In genomic region chr19:43596842-43597461, GRCh38 we compare ENCODE assay signal across 8 cellular contexts. TPM values are rescaled to one million over a fixed set of nuclear protein-coding genes. Genes with fewer than 3 reads are reported as not detected.
DNase-seq lines count a peak whose midpoint lies in the region; ATAC-seq, FAIRE-seq and TF ChIP-seq lines count a peak whose summit lies in the region.

No MANE protein-coding gene starts in this region.

- H3K36me3 Mint-ChIP-seq in activated naive CD4-positive, alpha-beta T cell treated with anti-CD3 and anti-CD28 coated beads, Interleukin-2, amount 10 ng/mL, durations not matched to agents 7 days and 5 days, result peaks cover 31% of the 10 kb centered on the region
- peaks cover 11% of the 10 kb centered on the region for H3K36me3 Mint-ChIP-seq in type B pancreatic cell

- in situ Hi-C loops in HepG2 (cut with HindIII; ENCODE audit: extremely low pct_ligation_motif_present, low pct_unique_long_range_greater_than_20kb), result loop anchor here (5.0 kb wide), 1 partner anchor 55 kb away; no protein-coding TSS in a partner anchor

- H3K4me2 ChIP-seq in HepG2 (ENCODE audit: low read depth, low read length), result peak overlapping the region; percentile 86

- H3K27me3 Mint-ChIP-seq in activated naive CD4-positive, alpha-beta T cell treated with anti-CD3 and anti-CD28 coated beads, Interleukin-2, amount 10 ng/mL, durations not matched to agents 7 days and 5 days, result peaks cover 5% of the 10 kb centered on the region
- peaks cover 2% of the 10 kb centered on the region for H3K27me3 Mint-ChIP-seq in type B pancreatic cell

- TF ChIP-seq RAD21 in HepG2 (CRISPR knock-in tag; IDR thresholded peaks at IDR 0.05), result no peak

- H4K20me1 ChIP-seq in HepG2 (ENCODE audit: insufficient read depth, low read length), result peaks cover 2% of the 10 kb centered on the region; the same call in 1 of the 2 replicates

- no peak for TF ChIP-seq POLR2A in adrenal gland (IDR thresholded peaks at IDR 0.05)
- TF ChIP-seq POLR2A in HepG2 (IDR thresholded peaks at IDR 0.05; ENCODE audit: insufficient read depth in 1 of 2, low read depth in 2 of 2, low read length in 2 of 2), result no peak
- TF ChIP-seq POLR2A in H54 (IDR thresholded peaks at IDR 0.05; ENCODE audit: low read depth, low read length), result no peak

- TF ChIP-seq CTCF in adrenal gland (IDR thresholded peaks at IDR 0.05) (no peak), HepG2 (CRISPR knock-in tag; IDR thresholded peaks at IDR 0.05) (no peak), type B pancreatic cell (conservative IDR thresholded peaks at IDR 0.05) (no peak)

- H3K4me1 ChIP-seq in adrenal gland (replicated peaks in 1 of 2), result peaks cover 20 to 30% of the 10 kb centered on the region in 2 donors
- peaks cover 19% of the 10 kb centered on the region for H3K4me1 ChIP-seq in HepG2 (ENCODE audit: insufficient read depth, low read length)

- H2AFZ ChIP-seq in HepG2 (ENCODE audit: low read length), result peak overlapping the region; percentile 55

- 14 to 25% (median 24%) methylated on average over 6 to 7 of the region's 7 CpGs for WGBS in adrenal gland, 4 donors
- WGBS in HepG2 (ENCODE audit: low lambda C conversion rate), result 0% methylated on average over 4 of the region's 7 CpGs

- H3K9me3 ChIP-seq in adrenal gland (replicated peaks in 1 of 3) (no peaks in the 10 kb centered on the region), HepG2 (ENCODE audit: low read length) (no peaks in the 10 kb centered on the region)

- peak; percentile 31 for DNase-seq in activated naive CD4-positive, alpha-beta T cell treated with anti-CD3 and anti-CD28 coated beads, Interleukin-2, amount 10 ng/mL, durations not matched to agents 7 days and 5 days
- DNase-seq in activated naive CD4-positive, alpha-beta T cell treated with anti-CD3 and anti-CD28 coated beads, Interleukin-2, amount 50 U/mL, for 16 hours, result no peak
- peak in 1 of 7 donors; percentile 38 for DNase-seq in adrenal gland
- DNase-seq in HepG2 (ENCODE audit: low spot score), result no peak
- no peak for DNase-seq in type B pancreatic cell (ENCODE audit: extremely low spot score, unreplicated experiment)
- DNase-seq in H54 (ENCODE audit: insufficient read length, low spot score), result no peak
- no peak for DNase-seq in OCI-M2 (lab: John Stamatoyannopoulos, UW; ENCODE audit: unreplicated experiment)
- DNase-seq in HEK293T (ENCODE audit: extremely low spot score), result no peak

- CTCF ChIA-PET in activated naive CD4-positive, alpha-beta T cell treated with anti-CD3 and anti-CD28 coated beads, Interleukin-2, amount 10 ng/mL, durations not matched to agents 7 days and 5 days (lab: Charles Lee), result interaction anchor here (1.0 to 5.6 kb wide), 7 partner anchors 10 to 77 kb away, joined by 3 to 129 read pairs (median 20); partner anchors contain the start of genes PINLYP and XRCC1
- CTCF ChIA-PET in HepG2 (lab: Yijun Ruan, JAX; ENCODE audit: low intra/inter-chr PET ratio, low total read pairs), result no interaction called here
- CTCF ChIA-PET in HEK293T (lab: Yijun Ruan, JAX), result no interaction called here

- peaks cover 43% of the 10 kb centered on the region for H3K4me1 Mint-ChIP-seq in activated naive CD4-positive, alpha-beta T cell treated with anti-CD3 and anti-CD28 coated beads, Interleukin-2, amount 10 ng/mL, durations not matched to agents 7 days and 5 days
- H3K4me1 Mint-ChIP-seq in type B pancreatic cell (ENCODE audit: unreplicated experiment), result peaks cover 26% of the 10 kb centered on the region

- TF ChIP-seq EP300 in HepG2 (IDR thresholded peaks at IDR 0.05; ENCODE audit: low read depth in 2 of 2, low read length in 2 of 2) (no peak), HepG2 (CRISPR knock-in tag; IDR thresholded peaks at IDR 0.05; ENCODE audit: borderline replicate concordance) (no peak)

- no peak for ATAC-seq in HepG2

- H3K4me3 ChIP-seq in adrenal gland (peak overlapping the region; percentile 14 to 57 (median 40)), HepG2 (replicated peaks in 1 of 3; ENCODE audit: insufficient read depth in 1 of 3, low read depth in 2 of 3, low read length in 3 of 3) (peak overlapping the region; percentile 69 to 80 (median 71))

- peak overlapping the region; percentile 90 for H3K4me3 Mint-ChIP-seq in activated naive CD4-positive, alpha-beta T cell treated with anti-CD3 and anti-CD28 coated beads, Interleukin-2, amount 10 ng/mL, durations not matched to agents 7 days and 5 days
- H3K4me3 Mint-ChIP-seq in type B pancreatic cell, result peak overlapping the region; percentile 98

- POLR2A ChIA-PET in HepG2 (lab: Yijun Ruan, JAX) (interaction anchor here (0.9 to 1.8 kb wide), 7 partner anchors 10 to 72 kb away, joined by 3 to 17 read pairs (median 6); partner anchors contain the start of gene ZNF575), HEK293T (lab: Yijun Ruan, JAX) (interaction anchor here (0.9 to 2.2 kb wide), 7 partner anchors 14 to 66 kb away, joined by 3 to 16 read pairs (median 3); partner anchors contain the start of genes PINLYP and XRCC1)

- H3K36me3 ChIP-seq in adrenal gland (replicated peaks in 1 of 2) (peaks cover 0 to 34% of the 10 kb centered on the region in 2 donors), HepG2 (replicated peaks in 1 of 2; ENCODE audit: control insufficient read depth in 1 of 2, insufficient read depth in 2 of 2, low read length in 2 of 2) (peaks cover 7 to 28% of the 10 kb centered on the region in 2 experiments; a peak in 4 of 5 replicates)

- no peaks in the 10 kb centered on the region for H3K9me3 Mint-ChIP-seq in activated naive CD4-positive, alpha-beta T cell treated with anti-CD3 and anti-CD28 coated beads, Interleukin-2, amount 10 ng/mL, durations not matched to agents 7 days and 5 days
- H3K9me3 Mint-ChIP-seq in type B pancreatic cell, result no peaks in the 10 kb centered on the region

- H3K27ac Mint-ChIP-seq in activated naive CD4-positive, alpha-beta T cell treated with anti-CD3 and anti-CD28 coated beads, Interleukin-2, amount 10 ng/mL, durations not matched to agents 7 days and 5 days, result peak overlapping the region; percentile 98
- peak overlapping the region; percentile 98 for H3K27ac Mint-ChIP-seq in type B pancreatic cell

- peaks cover 27% of the 10 kb centered on the region for H3K79me2 ChIP-seq in HepG2 (ENCODE audit: insufficient read depth, low read length)

- H3K27me3 ChIP-seq in adrenal gland (no peaks in the 10 kb centered on the region), HepG2 (ENCODE audit: control insufficient read depth in 1 of 2, insufficient read depth in 2 of 2, low read length in 2 of 2) (no peaks in the 10 kb centered on the region; a peak in 1 of 5 replicates)

- intact Hi-C loops in adrenal gland (cut with DNase I) (loop anchor here in 1 of 2 donors (10.0 kb wide), 1 partner anchor 58 kb away; no protein-coding TSS in a partner anchor), HepG2 (cut with micrococcal nuclease; ENCODE audit: unreplicated experiment) (loop anchor here (1.0 to 10.0 kb wide), 3 partner anchors 22 to 72 kb away; partner anchors contain the start of genes ETHE1, PINLYP and XRCC1)

- peak overlapping the region; percentile 88 for H3K9ac ChIP-seq in HepG2 (ENCODE audit: insufficient read depth, low read depth, low read length)

- H3K27ac ChIP-seq in adrenal gland (peak overlapping the region; percentile 92 to 97 (median 95)), HepG2 (ENCODE audit: extremely low read length, insufficient read depth, low read length) (peak overlapping the region; percentile 94)

- no TSS peak for BruUV-seq in HepG2 (replicated peaks; lab: Mats Ljungman, UMichigan)

- FAIRE-seq in HepG2 (lab: Jason Lieb, UNC), result no peak
- FAIRE-seq in H54 (lab: Jason Lieb, UNC), result no peak

RNA-seq across cellular contexts. Expression of gene ZNF576, which starts 0.6 kb away (rescaled TPM):
- 100 to 1,000 TPM in 1 of 8 donors, 10 to 100 TPM in 7; 15.7 to 114 (median 26.3) TPM for total RNA-seq in adrenal gland
- 10 to 100 TPM in 2 of 3 donors, 1 to 10 TPM in 1; 9.8 to 13.7 (median 10.8) TPM for polyA plus RNA-seq in adrenal gland
- 9.6 and 10.9 TPM in 2 replicates for total RNA-seq in HepG2 (2016; rRNA removed; fragmentation: Illumina TruSeq; extraction: Trizol)
- total RNA-seq in HepG2 (2016; cell fraction: cytosol; rRNA removed; fragmentation: Illumina TruSeq; extraction: Trizol; ENCODE audit: low read depth), result 8.7 and 10.4 TPM in 2 replicates
- total RNA-seq in HepG2 (2016; cell fraction: insoluble cytoplasmic fraction; rRNA removed; fragmentation: Illumina TruSeq; extraction: Trizol), result 10.6 and 11.2 TPM in 2 replicates
- 13.9 and 14.1 TPM in 2 replicates for total RNA-seq in HepG2 (2016; cell fraction: membrane; rRNA removed; fragmentation: Illumina TruSeq; extraction: Trizol)
- total RNA-seq in HepG2 (2016; cell fraction: nucleus; rRNA removed; fragmentation: Illumina TruSeq; extraction: Trizol), result 6.6 and 7.0 TPM in 2 replicates
- polyA plus RNA-seq in HepG2 (2011; rRNA removed), result 7.2 and 10.2 TPM in 2 replicates
- 7.1 and 9.5 TPM in 2 replicates for polyA plus RNA-seq in HepG2 (2011; cell fraction: cytosol; rRNA removed)
- 7.2 and 9.1 TPM in 2 replicates for polyA plus RNA-seq in HepG2 (2011; cell fraction: nucleus; rRNA removed)
- 4.1 and 5.6 TPM in 2 replicates for polyA plus RNA-seq in HepG2 (2012)
- polyA plus RNA-seq in HepG2 (2016; cell fraction: cytosol; fragmentation: Illumina TruSeq; extraction: Trizol; ENCODE audit: low read depth), result 11.9 and 12.6 TPM in 2 replicates
- polyA plus RNA-seq in HepG2 (2016; cell fraction: insoluble cytoplasmic fraction; fragmentation: Illumina TruSeq; extraction: Trizol; ENCODE audit: low read depth), result 12.1 and 13.5 TPM in 2 replicates
- polyA plus RNA-seq in HepG2 (2016; cell fraction: membrane; fragmentation: Illumina TruSeq; extraction: Trizol; ENCODE audit: low read depth), result 12.7 and 17.2 TPM in 2 replicates
- 8.1 and 10.1 TPM in 2 replicates for polyA plus RNA-seq in HepG2 (2016; cell fraction: nucleus; fragmentation: Illumina TruSeq; extraction: Trizol; ENCODE audit: insufficient read depth, low read depth)
- 10.5 and 15.9 TPM in 2 replicates for polyA minus RNA-seq in HepG2 (2011; rRNA and poly(A)+ RNA removed; ENCODE audit: low replicate concordance)
- 3.5 and 5.6 TPM in 2 replicates for polyA minus RNA-seq in HepG2 (2011; cell fraction: cytosol; rRNA and poly(A)+ RNA removed)
- 10.2 and 14.8 TPM in 2 replicates for polyA minus RNA-seq in HepG2 (2011; cell fraction: nucleus; rRNA and poly(A)+ RNA removed)
- 17.3 and 18.7 TPM in 2 replicates for total RNA-seq in type B pancreatic cell (ENCODE audit: low replicate concordance)

RNA-seq across cellular contexts. Expression of gene IRGQ, which starts 1.0 kb away (rescaled TPM):
- total RNA-seq in adrenal gland (10 to 100 TPM; 18.9 to 57.9 (median 26.7) TPM), HepG2 (2016; rRNA removed; fragmentation: Illumina TruSeq; extraction: Trizol) (12.4 and 16.5 TPM in 2 replicates), type B pancreatic cell (ENCODE audit: low replicate concordance) (37.1 and 41.5 TPM in 2 replicates)
- polyA plus RNA-seq in adrenal gland (10 to 100 TPM in 1 of 3 donors, 1 to 10 TPM in 2; 7.0 to 12.8 (median 7.4) TPM), HepG2 (2011; rRNA removed) (11.4 and 11.6 TPM in 2 replicates)
- total RNA-seq in HepG2 (2016; cell fraction: cytosol; rRNA removed; fragmentation: Illumina TruSeq; extraction: Trizol; ENCODE audit: low read depth), result 1.5 and 1.9 TPM in 2 replicates
- total RNA-seq in HepG2 (2016; cell fraction: insoluble cytoplasmic fraction; rRNA removed; fragmentation: Illumina TruSeq; extraction: Trizol), result 12.6 and 15.2 TPM in 2 replicates
- 5.6 and 6.3 TPM in 2 replicates for total RNA-seq in HepG2 (2016; cell fraction: membrane; rRNA removed; fragmentation: Illumina TruSeq; extraction: Trizol)
- total RNA-seq in HepG2 (2016; cell fraction: nucleus; rRNA removed; fragmentation: Illumina TruSeq; extraction: Trizol), result 12.7 and 12.8 TPM in 2 replicates
- 6.4 and 10.2 TPM in 2 replicates for polyA plus RNA-seq in HepG2 (2011; cell fraction: cytosol; rRNA removed)
- 11.8 and 12.3 TPM in 2 replicates for polyA plus RNA-seq in HepG2 (2011; cell fraction: nucleus; rRNA removed)
- polyA plus RNA-seq in HepG2 (2012), result 3.2 and 3.7 TPM in 2 replicates
- polyA plus RNA-seq in HepG2 (2016; cell fraction: cytosol; fragmentation: Illumina TruSeq; extraction: Trizol; ENCODE audit: low read depth), result 0.71 and 1.1 TPM in 2 replicates
- polyA plus RNA-seq in HepG2 (2016; cell fraction: insoluble cytoplasmic fraction; fragmentation: Illumina TruSeq; extraction: Trizol; ENCODE audit: low read depth), result 9.0 and 10.3 TPM in 2 replicates
- polyA plus RNA-seq in HepG2 (2016; cell fraction: membrane; fragmentation: Illumina TruSeq; extraction: Trizol; ENCODE audit: low read depth), result 2.1 and 2.5 TPM in 2 replicates
- 17.0 and 18.2 TPM in 2 replicates for polyA plus RNA-seq in HepG2 (2016; cell fraction: nucleus; fragmentation: Illumina TruSeq; extraction: Trizol; ENCODE audit: insufficient read depth, low read depth)
- polyA minus RNA-seq in HepG2 (2011; rRNA and poly(A)+ RNA removed; ENCODE audit: low replicate concordance), result 6.7 and 18.5 TPM in 2 replicates
- polyA minus RNA-seq in HepG2 (2011; cell fraction: cytosol; rRNA and poly(A)+ RNA removed), result 10.1 and 13.1 TPM in 2 replicates
- 4.9 and 8.1 TPM in 2 replicates for polyA minus RNA-seq in HepG2 (2011; cell fraction: nucleus; rRNA and poly(A)+ RNA removed)

RNA-seq across cellular contexts. Expression of gene SRRM5, which starts 14.9 kb away (rescaled TPM):
- total RNA-seq in adrenal gland (under 1 TPM in 5 of 8 donors, not detected in 3; 0.15 to 0.43 (median 0.18) TPM), HepG2 (2016; rRNA removed; fragmentation: Illumina TruSeq; extraction: Trizol) (0.11 TPM in 1 of 2 replicates, not detected in the other), type B pancreatic cell (ENCODE audit: low replicate concordance) (0.56 and 0.69 TPM in 2 replicates)
- polyA plus RNA-seq in adrenal gland (1 to 10 TPM in 2 of 3 donors, under 1 TPM in 1; 0.53 to 4.7 (median 1.2) TPM), HepG2 (2011; rRNA removed) (0.16 TPM in 2 replicates)
- total RNA-seq in HepG2 (2016; cell fraction: cytosol; rRNA removed; fragmentation: Illumina TruSeq; extraction: Trizol; ENCODE audit: low read depth), result not detected in 2 replicates
- total RNA-seq in HepG2 (2016; cell fraction: insoluble cytoplasmic fraction; rRNA removed; fragmentation: Illumina TruSeq; extraction: Trizol), result not detected in 2 replicates
- total RNA-seq in HepG2 (2016; cell fraction: membrane; rRNA removed; fragmentation: Illumina TruSeq; extraction: Trizol), result 0.06 TPM in 1 of 2 replicates, not detected in the other
- total RNA-seq in HepG2 (2016; cell fraction: nucleus; rRNA removed; fragmentation: Illumina TruSeq; extraction: Trizol), result 0.31 TPM in 1 of 2 replicates, not detected in the other
- 0.03 and 0.08 TPM in 2 replicates for polyA plus RNA-seq in HepG2 (2011; cell fraction: cytosol; rRNA removed)
- 0.61 and 0.79 TPM in 2 replicates for polyA plus RNA-seq in HepG2 (2011; cell fraction: nucleus; rRNA removed)
- 0.15 and 0.21 TPM in 2 replicates for polyA plus RNA-seq in HepG2 (2012)
- polyA plus RNA-seq in HepG2 (2016; cell fraction: cytosol; fragmentation: Illumina TruSeq; extraction: Trizol; ENCODE audit: low read depth), result not detected in 2 replicates
- polyA plus RNA-seq in HepG2 (2016; cell fraction: insoluble cytoplasmic fraction; fragmentation: Illumina TruSeq; extraction: Trizol; ENCODE audit: low read depth), result 0.10 and 0.12 TPM in 2 replicates
- polyA plus RNA-seq in HepG2 (2016; cell fraction: membrane; fragmentation: Illumina TruSeq; extraction: Trizol; ENCODE audit: low read depth), result 0.10 TPM in 2 replicates
- 0.51 and 1.2 TPM in 2 replicates for polyA plus RNA-seq in HepG2 (2016; cell fraction: nucleus; fragmentation: Illumina TruSeq; extraction: Trizol; ENCODE audit: insufficient read depth, low read depth)
- polyA minus RNA-seq in HepG2 (2011; rRNA and poly(A)+ RNA removed; ENCODE audit: low replicate concordance), result 0.18 and 0.23 TPM in 2 replicates
- not detected in 2 replicates for polyA minus RNA-seq in HepG2 (2011; cell fraction: cytosol; rRNA and poly(A)+ RNA removed)
- 0.39 and 0.50 TPM in 2 replicates for polyA minus RNA-seq in HepG2 (2011; cell fraction: nucleus; rRNA and poly(A)+ RNA removed)

RNA-seq across cellular contexts. Expression of gene PINLYP, which starts 21.4 kb away (rescaled TPM):
- total RNA-seq in adrenal gland, result 1 to 10 TPM in 6 of 8 donors, under 1 TPM in 1, not detected in 1; 0.61 to 5.1 (median 2.8) TPM
- 10 to 100 TPM in 2 of 3 donors, 1 to 10 TPM in 1; 4.3 to 16.0 (median 12.4) TPM for polyA plus RNA-seq in adrenal gland
- 0.24 TPM in 1 of 2 replicates, not detected in the other for total RNA-seq in HepG2 (2016; rRNA removed; fragmentation: Illumina TruSeq; extraction: Trizol)
- total RNA-seq in HepG2 (2016; cell fraction: cytosol; rRNA removed; fragmentation: Illumina TruSeq; extraction: Trizol; ENCODE audit: low read depth), result 0.53 TPM in 1 of 2 replicates, not detected in the other
- total RNA-seq in HepG2 (2016; cell fraction: insoluble cytoplasmic fraction; rRNA removed; fragmentation: Illumina TruSeq; extraction: Trizol), result 0.26 TPM in 1 of 2 replicates, not detected in the other
- total RNA-seq in HepG2 (2016; cell fraction: membrane; rRNA removed; fragmentation: Illumina TruSeq; extraction: Trizol), result 0.21 TPM in 1 of 2 replicates, not detected in the other
- total RNA-seq in HepG2 (2016; cell fraction: nucleus; rRNA removed; fragmentation: Illumina TruSeq; extraction: Trizol), result not detected in 2 replicates
- polyA plus RNA-seq in HepG2 (2011; rRNA removed), result 0.20 and 0.21 TPM in 2 replicates
- polyA plus RNA-seq in HepG2 (2011; cell fraction: cytosol; rRNA removed), result 0.18 and 0.24 TPM in 2 replicates
- polyA plus RNA-seq in HepG2 (2011; cell fraction: nucleus; rRNA removed), result 0.21 and 0.42 TPM in 2 replicates
- polyA plus RNA-seq in HepG2 (2012), result 0.23 and 0.27 TPM in 2 replicates
- 0.16 TPM in 1 of 2 replicates, not detected in the other for polyA plus RNA-seq in HepG2 (2016; cell fraction: cytosol; fragmentation: Illumina TruSeq; extraction: Trizol; ENCODE audit: low read depth)
- polyA plus RNA-seq in HepG2 (2016; cell fraction: insoluble cytoplasmic fraction; fragmentation: Illumina TruSeq; extraction: Trizol; ENCODE audit: low read depth), result 0.53 TPM in 1 of 2 replicates, not detected in the other
- not detected in 2 replicates for polyA plus RNA-seq in HepG2 (2016; cell fraction: membrane; fragmentation: Illumina TruSeq; extraction: Trizol; ENCODE audit: low read depth)
- polyA plus RNA-seq in HepG2 (2016; cell fraction: nucleus; fragmentation: Illumina TruSeq; extraction: Trizol; ENCODE audit: insufficient read depth, low read depth), result 0.52 and 1.4 TPM in 2 replicates
- 0.06 and 0.07 TPM in 2 replicates for polyA minus RNA-seq in HepG2 (2011; rRNA and poly(A)+ RNA removed; ENCODE audit: low replicate concordance)
- polyA minus RNA-seq in HepG2 (2011; cell fraction: cytosol; rRNA and poly(A)+ RNA removed), result not detected in 2 replicates
- 0.13 TPM in 1 of 2 replicates, not detected in the other for polyA minus RNA-seq in HepG2 (2011; cell fraction: nucleus; rRNA and poly(A)+ RNA removed)
- 5.6 and 6.0 TPM in 2 replicates for total RNA-seq in type B pancreatic cell (ENCODE audit: low replicate concordance)

RNA-seq across cellular contexts. Expression of gene XRCC1, which starts 21.6 kb away (rescaled TPM):
- total RNA-seq in adrenal gland, result 10 to 100 TPM; 16.6 to 32.2 (median 26.6) TPM
- 10 to 100 TPM; 15.7 to 37.2 (median 31.1) TPM for polyA plus RNA-seq in adrenal gland
- total RNA-seq in HepG2 (2016; rRNA removed; fragmentation: Illumina TruSeq; extraction: Trizol), result 21.8 and 26.3 TPM in 2 replicates
- total RNA-seq in HepG2 (2016; cell fraction: cytosol; rRNA removed; fragmentation: Illumina TruSeq; extraction: Trizol; ENCODE audit: low read depth), result 6.7 and 8.5 TPM in 2 replicates
- 20.1 and 27.3 TPM in 2 replicates for total RNA-seq in HepG2 (2016; cell fraction: insoluble cytoplasmic fraction; rRNA removed; fragmentation: Illumina TruSeq; extraction: Trizol)
- 10.4 and 12.8 TPM in 2 replicates for total RNA-seq in HepG2 (2016; cell fraction: membrane; rRNA removed; fragmentation: Illumina TruSeq; extraction: Trizol)
- total RNA-seq in HepG2 (2016; cell fraction: nucleus; rRNA removed; fragmentation: Illumina TruSeq; extraction: Trizol), result 15.2 and 17.3 TPM in 2 replicates
- polyA plus RNA-seq in HepG2 (2011; rRNA removed), result 24.7 and 28.7 TPM in 2 replicates
- polyA plus RNA-seq in HepG2 (2011; cell fraction: cytosol; rRNA removed), result 21.1 and 30.4 TPM in 2 replicates
- polyA plus RNA-seq in HepG2 (2011; cell fraction: nucleus; rRNA removed), result 17.0 and 19.0 TPM in 2 replicates
- 22.3 and 28.4 TPM in 2 replicates for polyA plus RNA-seq in HepG2 (2012)
- polyA plus RNA-seq in HepG2 (2016; cell fraction: cytosol; fragmentation: Illumina TruSeq; extraction: Trizol; ENCODE audit: low read depth), result 7.4 and 7.7 TPM in 2 replicates
- polyA plus RNA-seq in HepG2 (2016; cell fraction: insoluble cytoplasmic fraction; fragmentation: Illumina TruSeq; extraction: Trizol; ENCODE audit: low read depth), result 25.4 and 33.4 TPM in 2 replicates
- 10.3 and 12.0 TPM in 2 replicates for polyA plus RNA-seq in HepG2 (2016; cell fraction: membrane; fragmentation: Illumina TruSeq; extraction: Trizol; ENCODE audit: low read depth)
- polyA plus RNA-seq in HepG2 (2016; cell fraction: nucleus; fragmentation: Illumina TruSeq; extraction: Trizol; ENCODE audit: insufficient read depth, low read depth), result 29.4 and 29.9 TPM in 2 replicates
- 30.5 and 32.9 TPM in 2 replicates for polyA minus RNA-seq in HepG2 (2011; rRNA and poly(A)+ RNA removed; ENCODE audit: low replicate concordance)
- polyA minus RNA-seq in HepG2 (2011; cell fraction: cytosol; rRNA and poly(A)+ RNA removed), result 16.2 and 18.3 TPM in 2 replicates
- polyA minus RNA-seq in HepG2 (2011; cell fraction: nucleus; rRNA and poly(A)+ RNA removed), result 12.6 and 14.9 TPM in 2 replicates
- total RNA-seq in type B pancreatic cell (ENCODE audit: low replicate concordance), result 33.0 and 63.7 TPM in 2 replicates
